ENCODE assay signal across 11 cellular contexts in genomic region chr17:80755650-80756405, GRCh38.
A peak's percentile ranks its signal among the peaks of the same experiment; 100 is the strongest.
DNase-seq lines count a peak whose midpoint lies in the region; ATAC-seq and TF ChIP-seq lines count a peak whose summit lies in the region.
"Had no signal": no experiment of that assay in that cellular context is flagged by ENCODE, and none has a peak within 500 bp of the region (broad histone marks: within the 10 kb centered on the region; RNA-seq: fewer than 3 reads in every experiment).

No MANE protein-coding gene starts in this region.

- peak overlapping the region; percentile 62 for H3K27ac Mint-ChIP-seq in T-helper 1 cell treated with Interleukin-12 subunit alpha and Interleukin-12 subunit beta and Interleukin-4 antibody, amounts not matched to agents 30 μg/mL and 1 μg/mL, for 36 hours

- H3K4me3 Mint-ChIP-seq in T-helper 1 cell treated with Interleukin-12 subunit alpha and Interleukin-12 subunit beta and Interleukin-4 antibody, amounts not matched to agents 30 μg/mL and 1 μg/mL, for 36 hours, result no peak overlapping the region

- H3K27me3 Mint-ChIP-seq in T-helper 1 cell treated with Interleukin-12 subunit alpha and Interleukin-12 subunit beta and Interleukin-4 antibody, amounts not matched to agents 30 μg/mL and 1 μg/mL, for 36 hours (ENCODE audit: low read depth), result no peaks in the 10 kb centered on the region

- peaks cover 7% of the 10 kb centered on the region for H3K9me3 Mint-ChIP-seq in T-helper 1 cell treated with Interleukin-12 subunit alpha and Interleukin-12 subunit beta and Interleukin-4 antibody, amounts not matched to agents 30 μg/mL and 1 μg/mL, for 36 hours

- DNase-seq in AG10803 (ENCODE audit: low read depth) (no peak), foreskin keratinocyte (no peak), retina (no peak), KG1 (lab: John Stamatoyannopoulos, UW) (no peak), foreskin melanocyte (no peak)
- DNase-seq in NK-92 treated with Interleukin-12 subunit alpha and Interleukin-12 subunit beta, amount 100 ng/mL, for 24 hours (lab: John Stamatoyannopoulos, UW), result no peak
- DNase-seq: SJCRH30, small intestine had no signal

- peaks cover 52% of the 10 kb centered on the region for H3K36me3 Mint-ChIP-seq in T-helper 1 cell treated with Interleukin-12 subunit alpha and Interleukin-12 subunit beta and Interleukin-4 antibody, amounts not matched to agents 30 μg/mL and 1 μg/mL, for 36 hours (ENCODE audit: low read depth)

- peaks cover 70% of the 10 kb centered on the region for H3K4me1 Mint-ChIP-seq in T-helper 1 cell treated with Interleukin-12 subunit alpha and Interleukin-12 subunit beta and Interleukin-4 antibody, amounts not matched to agents 30 μg/mL and 1 μg/mL, for 36 hours (ENCODE audit: low read depth)

- H3K4me1 ChIP-seq in foreskin keratinocyte, result peaks cover 15% of the 10 kb centered on the region

- H3K4me3 ChIP-seq in AG10803 (ENCODE audit: low read length), result no peak overlapping the region
- H3K4me3 ChIP-seq: SJCRH30 had no signal

- no peak overlapping the region for H3K27ac ChIP-seq in foreskin keratinocyte
- H3K27ac ChIP-seq: SJCRH30 had no signal

- peak; percentile 20 for TF ChIP-seq CTCF in AG10803 (conservative IDR thresholded peaks at IDR 0.05; ENCODE audit: low read length)
- peak; percentile 38 for TF ChIP-seq CTCF in GM12873 (IDR thresholded peaks at IDR 0.05; ENCODE audit: insufficient read depth, low read depth, low read length, missing control alignments)
- peak; percentile 19 for TF ChIP-seq CTCF in foreskin keratinocyte (conservative IDR thresholded peaks at IDR 0.05)

- H3K27me3 ChIP-seq in foreskin keratinocyte, result no peaks in the 10 kb centered on the region
- H3K27me3 ChIP-seq: SJCRH30 had no signal

- ATAC-seq in foreskin keratinocyte, result no peak
- ATAC-seq: left lobe of liver had no signal
